ENCODE assay signal across 15 cellular contexts in the genomic region with DNA sequence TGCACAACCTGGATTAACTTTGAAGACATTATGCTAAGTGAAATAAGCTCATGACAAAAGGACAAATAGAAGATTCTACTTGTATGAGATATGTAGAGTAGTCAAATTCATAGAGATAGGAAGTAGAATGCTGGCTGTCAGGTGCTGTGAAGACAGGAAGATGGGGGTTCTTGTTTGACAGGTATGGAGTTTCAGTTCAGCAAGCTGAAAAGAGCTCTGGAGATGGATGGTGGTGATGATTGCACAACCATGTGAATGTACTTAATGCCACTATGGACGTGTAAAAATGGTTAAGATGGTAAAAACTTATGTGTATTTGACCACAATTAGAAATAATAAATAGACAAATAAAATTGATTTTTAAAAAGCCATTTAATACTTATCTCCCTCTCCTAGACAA.
A peak's percentile ranks its signal among the peaks of the same experiment; 100 is the strongest.
DNase-seq lines count a peak whose midpoint lies in the region; ATAC-seq, FAIRE-seq and TF ChIP-seq lines count a peak whose summit lies in the region.
"Had no signal": no experiment of that assay in that cellular context is flagged by ENCODE, and none has a peak within 500 bp of the region (broad histone marks: within the 10 kb centered on the region; RNA-seq: fewer than 3 reads in every experiment).

No MANE protein-coding gene starts in this region.

- no peak for TF ChIP-seq POLR2A in K562 (conservative IDR thresholded peaks at IDR 0.05)

- TF ChIP-seq CTCF in K562 (IDR thresholded peaks at IDR 0.05 in 2 of 3, conservative IDR thresholded peaks at IDR 0.05 in 1 of 3; ENCODE audit: insufficient read depth in 2 of 3, low read depth in 1 of 3, low read length in 3 of 3) (no peak), GM13976 (IDR thresholded peaks at IDR 0.05; ENCODE audit: borderline replicate concordance, control extremely low read depth, extremely low read depth, insufficient read depth, missing control alignments) (no peak)

- H3K9me1 ChIP-seq in K562 (ENCODE audit: control insufficient read depth, insufficient read depth, low read length) = no peaks in the 10 kb centered on the region

- H3K36me3 ChIP-seq in K562 (ENCODE audit: control insufficient read depth, insufficient read depth, low read length) = no peaks in the 10 kb centered on the region
- H3K36me3 ChIP-seq: cardiac muscle cell, thyroid gland had no signal

- intact Hi-C loops in K562 (cut with micrococcal nuclease) = no loop called here

- H3K27ac ChIP-seq in K562 (ENCODE audit: extremely low read depth, low read depth, low read length) = no peak overlapping the region
- H3K27ac ChIP-seq: cardiac muscle cell, thyroid gland had no signal

- H3K4me3 ChIP-seq in K562 = no peak overlapping the region
- H3K4me3 ChIP-seq: cardiac muscle cell, thyroid gland had no signal

- TF ChIP-seq EP300 in K562 (IDR thresholded peaks at IDR 0.05; ENCODE audit: low read length) = no peak

- no TSS peak for BruUV-seq in K562 (replicated peaks; lab: Mats Ljungman, UMichigan)

- no peak for FAIRE-seq in K562 (lab: Jason Lieb, UNC)

- TF ChIP-seq RAD21 in K562 (CRISPR knock-in tag; conservative IDR thresholded peaks at IDR 0.05 in 1 of 2, IDR thresholded peaks at IDR 0.05 in 1 of 2) = no peak

- H3K9me3 ChIP-seq in K562 (replicated peaks; ENCODE audit: control insufficient read depth, insufficient read depth, low read depth, low read length) = no peaks in the 10 kb centered on the region
- H3K9me3 ChIP-seq: thyroid gland had no signal

- H2AFZ ChIP-seq in K562 (ENCODE audit: low read depth, low read length) = no peak overlapping the region

- no peaks in the 10 kb centered on the region for H4K20me1 ChIP-seq in K562 (replicated peaks; ENCODE audit: control insufficient read depth, insufficient read depth, low read length)

- H3K4me1 ChIP-seq in K562 (replicated peaks in 1 of 2; ENCODE audit: control insufficient read depth in 2 of 2, insufficient read depth in 2 of 2, low read length in 2 of 2) = no peaks in the 10 kb centered on the region
- H3K4me1 ChIP-seq: thyroid gland had no signal

- CTCF ChIA-PET in K562 (lab: Yijun Ruan, JAX; ENCODE audit: low intra/inter-chr PET ratio) = no interaction called here

- H3K27me3 ChIP-seq in K562 (ENCODE audit: control insufficient read depth in 2 of 2, insufficient read depth in 2 of 2, low read length in 2 of 2) = no peaks in the 10 kb centered on the region
- H3K27me3 ChIP-seq: cardiac muscle cell, thyroid gland had no signal

- in situ Hi-C loops in K562 (cut with MboI) (no loop called here), GM13976 (cut with MboI; ENCODE audit: low sequenced_read_pairs, unreplicated experiment) (no loop called here)

- POLR2A ChIA-PET in K562 (lab: Yijun Ruan, JAX) = no interaction called here

- WGBS in K562 (ENCODE audit: insufficient coverage, low coverage, missing lambda C conversion rate) = 0% methylated on average over 1 of the region's 1 CpG

- no peak overlapping the region for H3K4me2 ChIP-seq in K562 (ENCODE audit: insufficient read depth, low read length)

- no peak overlapping the region for H3K9ac ChIP-seq in K562 (ENCODE audit: insufficient read depth in 1 of 2, low read depth in 2 of 2, low read length in 2 of 2)

- ATAC-seq in GM18873 (IDR thresholded peaks at IDR 0.05; ENCODE audit: low FRiP score, unreplicated experiment) (peak; percentile 60), GM21515 (IDR thresholded peaks at IDR 0.05; ENCODE audit: unreplicated experiment) (peak; percentile 49), HG03103 (IDR thresholded peaks at IDR 0.05; ENCODE audit: low read depth, unreplicated experiment) (peak; percentile 61), K562 (no peak)

- H3K79me2 ChIP-seq in K562 (ENCODE audit: control insufficient read depth, insufficient read depth, low read length) = no peaks in the 10 kb centered on the region

- DNase-seq in K562 (ENCODE audit: extremely low read depth in 1 of 4, low spot score in 3 of 4) = no peak
- DNase-seq in GM13976 (ENCODE audit: low spot score) = no peak
- no peak for DNase-seq in NCI-H2196 (lab: John Stamatoyannopoulos, UW; ENCODE audit: unreplicated experiment)
- DNase-seq in NCI-H526 treated with DMSO at 0.1 percent for 48 hours (lab: John Stamatoyannopoulos, UW) = no peak
- DNase-seq: endodermal cell; foreskin melanocyte; HFFc6; NCI-H187 treated with DMSO at 0.1 percent for 48 hours; NCI-H748 treated with DMSO at 0.1 percent for 48 hours; stimulated activated CD8-positive, alpha-beta memory T cell treated with anti-CD3 and anti-CD28 coated beads, Interleukin-4, amount 100 ng/mL, for 48 hours; thyroid gland had no signal

TF ChIP-seq in K562, 482 proteins besides CTCF, POLR2A, EP300 and RAD21 (continues in another document):
- TF ChIP-seq CBX2 (IDR thresholded peaks at IDR 0.05; ENCODE audit: insufficient read depth, low read length, poor library complexity, severe bottlenecking) (no peak), CEBPG (CRISPR knock-in tag; IDR thresholded peaks at IDR 0.05) (no peak), CEBPG (tag; conservative IDR thresholded peaks at IDR 0.05 in 1 of 2, IDR thresholded peaks at IDR 0.05 in 1 of 2) (peak in 1 of 2 experiments; percentile 57; a peak in 2 of 4 replicates), ZNF780A (CRISPR knock-in tag; IDR thresholded peaks at IDR 0.05) (no peak), DACH1 (IDR thresholded peaks at IDR 0.05; ENCODE audit: partially characterized antibody) (no peak), MAFK (IDR thresholded peaks at IDR 0.05; ENCODE audit: low read length) (no peak), HMG20A (CRISPR knock-in tag; conservative IDR thresholded peaks at IDR 0.05) (no peak), ZZZ3 (IDR thresholded peaks at IDR 0.05) (no peak), TGIF2 (CRISPR knock-in tag; IDR thresholded peaks at IDR 0.05) (no peak), CEBPB (tag; IDR thresholded peaks at IDR 0.05) (peak; percentile 49; the same call in 1 of the 2 replicates), SAFB2 (IDR thresholded peaks at IDR 0.05; ENCODE audit: borderline replicate concordance, low read depth, low read length, severe bottlenecking) (no peak), GABPB2 (CRISPR knock-in tag; conservative IDR thresholded peaks at IDR 0.05) (no peak), ZNF311 (CRISPR knock-in tag; IDR thresholded peaks at IDR 0.05) (no peak), L3MBTL2 (IDR thresholded peaks at IDR 0.05) (no peak), ZSCAN29 (IDR thresholded peaks at IDR 0.05) (no peak), FOXM1 (IDR thresholded peaks at IDR 0.05; ENCODE audit: low read depth) (no peak), FOXM1 (CRISPR knock-in tag; IDR thresholded peaks at IDR 0.05; ENCODE audit: low read depth) (no peak)
- TF ChIP-seq, protein P1, sequence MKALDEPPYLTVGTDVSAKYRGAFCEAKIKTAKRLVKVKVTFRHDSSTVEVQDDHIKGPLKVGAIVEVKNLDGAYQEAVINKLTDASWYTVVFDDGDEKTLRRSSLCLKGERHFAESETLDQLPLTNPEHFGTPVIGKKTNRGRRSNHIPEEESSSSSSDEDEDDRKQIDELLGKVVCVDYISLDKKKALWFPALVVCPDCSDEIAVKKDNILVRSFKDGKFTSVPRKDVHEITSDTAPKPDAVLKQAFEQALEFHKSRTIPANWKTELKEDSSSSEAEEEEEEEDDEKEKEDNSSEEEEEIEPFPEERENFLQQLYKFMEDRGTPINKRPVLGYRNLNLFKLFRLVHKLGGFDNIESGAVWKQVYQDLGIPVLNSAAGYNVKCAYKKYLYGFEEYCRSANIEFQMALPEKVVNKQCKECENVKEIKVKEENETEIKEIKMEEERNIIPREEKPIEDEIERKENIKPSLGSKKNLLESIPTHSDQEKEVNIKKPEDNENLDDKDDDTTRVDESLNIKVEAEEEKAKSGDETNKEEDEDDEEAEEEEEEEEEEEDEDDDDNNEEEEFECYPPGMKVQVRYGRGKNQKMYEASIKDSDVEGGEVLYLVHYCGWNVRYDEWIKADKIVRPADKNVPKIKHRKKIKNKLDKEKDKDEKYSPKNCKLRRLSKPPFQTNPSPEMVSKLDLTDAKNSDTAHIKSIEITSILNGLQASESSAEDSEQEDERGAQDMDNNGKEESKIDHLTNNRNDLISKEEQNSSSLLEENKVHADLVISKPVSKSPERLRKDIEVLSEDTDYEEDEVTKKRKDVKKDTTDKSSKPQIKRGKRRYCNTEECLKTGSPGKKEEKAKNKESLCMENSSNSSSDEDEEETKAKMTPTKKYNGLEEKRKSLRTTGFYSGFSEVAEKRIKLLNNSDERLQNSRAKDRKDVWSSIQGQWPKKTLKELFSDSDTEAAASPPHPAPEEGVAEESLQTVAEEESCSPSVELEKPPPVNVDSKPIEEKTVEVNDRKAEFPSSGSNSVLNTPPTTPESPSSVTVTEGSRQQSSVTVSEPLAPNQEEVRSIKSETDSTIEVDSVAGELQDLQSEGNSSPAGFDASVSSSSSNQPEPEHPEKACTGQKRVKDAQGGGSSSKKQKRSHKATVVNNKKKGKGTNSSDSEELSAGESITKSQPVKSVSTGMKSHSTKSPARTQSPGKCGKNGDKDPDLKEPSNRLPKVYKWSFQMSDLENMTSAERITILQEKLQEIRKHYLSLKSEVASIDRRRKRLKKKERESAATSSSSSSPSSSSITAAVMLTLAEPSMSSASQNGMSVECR (CRISPR knock-in tag; IDR thresholded peaks at IDR 0.05) = no peak
- TF ChIP-seq, protein P2, sequence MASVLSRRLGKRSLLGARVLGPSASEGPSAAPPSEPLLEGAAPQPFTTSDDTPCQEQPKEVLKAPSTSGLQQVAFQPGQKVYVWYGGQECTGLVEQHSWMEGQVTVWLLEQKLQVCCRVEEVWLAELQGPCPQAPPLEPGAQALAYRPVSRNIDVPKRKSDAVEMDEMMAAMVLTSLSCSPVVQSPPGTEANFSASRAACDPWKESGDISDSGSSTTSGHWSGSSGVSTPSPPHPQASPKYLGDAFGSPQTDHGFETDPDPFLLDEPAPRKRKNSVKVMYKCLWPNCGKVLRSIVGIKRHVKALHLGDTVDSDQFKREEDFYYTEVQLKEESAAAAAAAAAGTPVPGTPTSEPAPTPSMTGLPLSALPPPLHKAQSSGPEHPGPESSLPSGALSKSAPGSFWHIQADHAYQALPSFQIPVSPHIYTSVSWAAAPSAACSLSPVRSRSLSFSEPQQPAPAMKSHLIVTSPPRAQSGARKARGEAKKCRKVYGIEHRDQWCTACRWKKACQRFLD (CRISPR knock-in tag; IDR thresholded peaks at IDR 0.05) = no peak
